ENCODE assay signal across 24 cellular contexts in genomic region chr16:51391798-51392511, GRCh38.
DNase-seq lines count a peak whose midpoint lies in the region; ATAC-seq and TF ChIP-seq lines count a peak whose summit lies in the region.
"Had no signal": no experiment of that assay in that cellular context is flagged by ENCODE, and none has a peak within 500 bp of the region (broad histone marks: within the 10 kb centered on the region; RNA-seq: fewer than 3 reads in every experiment).

No MANE protein-coding gene starts in this region.

- DNase-seq in AG04450 (ENCODE audit: low read depth, low spot score) (no peak), SJSA1 (ENCODE audit: low read depth in 1 of 2, low spot score in 2 of 2) (no peak), iPS DF 6.9 (ENCODE audit: low read depth, low spot score) (peak; percentile 50), neural progenitor cell (ENCODE audit: low spot score) (peak; percentile 78)
- DNase-seq in CD4-positive, alpha-beta T cell, result no peak
- DNase-seq in T-helper 2 cell treated with Interferon-gamma antibody and Interleukin-4, amounts not matched to agents 5 μg/mL and 100 μg/mL, for 36 hours (ENCODE audit: low spot score), result no peak
- DNase-seq: activated CD8-positive, alpha-beta memory T cell treated with anti-CD3 and anti-CD28 coated beads, Interleukin-2, amount 50 U/mL, for 4 hours; foreskin melanocyte; hypothalamus; NCI-H1048; NCI-H2029 treated with DMSO at 0.1 percent for 48 hours; occipital lobe; PC-9; SIG-M5; substantia nigra; T-helper 1 cell had no signal

- peaks cover 53% of the 10 kb centered on the region for H3F3A ChIP-seq in neural progenitor cell (ENCODE audit: low read depth)

- H3K4me1 ChIP-seq in SJSA1 (replicated peaks) (peaks cover 23% of the 10 kb centered on the region), iPS DF 6.9 (ENCODE audit: control insufficient read depth, insufficient read depth, low read length) (peaks cover 3% of the 10 kb centered on the region; the same call in 1 of the 2 replicates), neural progenitor cell (peaks cover 47% of the 10 kb centered on the region)
- H3K4me1 ChIP-seq: A549, right atrium auricular region had no signal

- CTCF ChIA-PET in AG04450 (lab: Charles Lee), result no interaction called here
- CTCF ChIA-PET in CD4-positive, alpha-beta T cell (lab: Charles Lee), result no interaction called here

- POLR2A ChIA-PET in AG04450 (lab: Yijun Ruan, JAX), result no interaction called here
- POLR2A ChIA-PET in CD4-positive, alpha-beta T cell (lab: Charles Lee), result no interaction called here

- H3K27ac ChIP-seq in AG04450 (ENCODE audit: low read depth, low read length), result peak overlapping the region; percentile 42
- peak overlapping the region; percentile 78; the same call in 1 of the 2 replicates for H3K27ac ChIP-seq in SJSA1
- H3K27ac ChIP-seq in iPS DF 6.9 (ENCODE audit: low read length), result peak overlapping the region; percentile 83
- H3K27ac ChIP-seq in neural progenitor cell, result peak overlapping the region; percentile 73
- no peak overlapping the region for H3K27ac ChIP-seq in CD4-positive, alpha-beta T cell (ENCODE audit: low read depth, low read length)
- H3K27ac ChIP-seq: A549, C4-2B, cardiac muscle cell, epithelial cell of prostate, PC-9, right atrium auricular region had no signal

- no peaks in the 10 kb centered on the region for H3K27me3 ChIP-seq in AG04450 (ENCODE audit: control insufficient read depth, insufficient read depth, low read length)
- H3K27me3 ChIP-seq in SJSA1 (replicated peaks), result no peaks in the 10 kb centered on the region
- no peaks in the 10 kb centered on the region for H3K27me3 ChIP-seq in iPS DF 6.9 (ENCODE audit: control insufficient read depth, insufficient read depth, low read length)
- H3K27me3 ChIP-seq in neural progenitor cell, result no peaks in the 10 kb centered on the region
- no peaks in the 10 kb centered on the region for H3K27me3 ChIP-seq in CD4-positive, alpha-beta T cell (ENCODE audit: control insufficient read depth, insufficient read depth, low read length)
- H3K27me3 ChIP-seq: cardiac muscle cell, right atrium auricular region had no signal

- H3K4me2 ChIP-seq in neural progenitor cell, result peak overlapping the region; percentile 66
- H3K4me2 ChIP-seq: A549, PC-9 had no signal

- H3K27ac Mint-ChIP-seq in neural progenitor cell, result peak overlapping the region; percentile 92
- no peak overlapping the region for H3K27ac Mint-ChIP-seq in CD4-positive, alpha-beta T cell
- H3K27ac Mint-ChIP-seq in T-helper 2 cell treated with Interferon-gamma antibody and Interleukin-4, amounts not matched to agents 5 μg/mL and 100 μg/mL, for 36 hours, result no peak overlapping the region

- no peak overlapping the region for H3K4me3 ChIP-seq in AG04450 (ENCODE audit: low read depth, low read length)
- H3K4me3 ChIP-seq in SJSA1, result no peak overlapping the region
- no peak overlapping the region for H3K4me3 ChIP-seq in iPS DF 6.9 (ENCODE audit: low read length)
- peak overlapping the region; percentile 24 for H3K4me3 ChIP-seq in neural progenitor cell
- H3K4me3 ChIP-seq: A549, cardiac muscle cell, PC-9, right atrium auricular region had no signal

- no peaks in the 10 kb centered on the region for H3K79me2 ChIP-seq in neural progenitor cell (ENCODE audit: low read depth)

- no peak for TF ChIP-seq CTCF in AG04450 (IDR thresholded peaks at IDR 0.05; ENCODE audit: low read depth, low read length)
- TF ChIP-seq CTCF in neural progenitor cell (IDR thresholded peaks at IDR 0.05), result no peak
- TF ChIP-seq CTCF in CD4-positive, alpha-beta T cell (IDR thresholded peaks at IDR 0.05), result no peak

- no peaks in the 10 kb centered on the region for H3K36me3 ChIP-seq in SJSA1
- no peaks in the 10 kb centered on the region for H3K36me3 ChIP-seq in iPS DF 6.9 (ENCODE audit: control insufficient read depth, insufficient read depth, low read length)
- no peaks in the 10 kb centered on the region for H3K36me3 ChIP-seq in neural progenitor cell
- H3K36me3 ChIP-seq: cardiac muscle cell, right atrium auricular region had no signal

- WGBS in iPS DF 6.9 (ENCODE audit: insufficient coverage, insufficient read length), result no CpG with 5 or more reads among the region's 19 CpGs

- intact Hi-C loops in CD4-positive, alpha-beta T cell (cut with DNase I, micrococcal nuclease), result no loop called here

- no peak overlapping the region for H3K9ac ChIP-seq in neural progenitor cell

- no peaks in the 10 kb centered on the region for H4K20me1 ChIP-seq in neural progenitor cell (ENCODE audit: low read depth)

- ATAC-seq in GM19463 (IDR thresholded peaks at IDR 0.05; ENCODE audit: unreplicated experiment), result no peak
- no peak for ATAC-seq in CD4-positive, alpha-beta T cell (ENCODE audit: poor library complexity)
- ATAC-seq in HG03039 (IDR thresholded peaks at IDR 0.05; ENCODE audit: unreplicated experiment), result no peak
- ATAC-seq: A549, left lobe of liver had no signal

- H3K9me3 ChIP-seq in AG04450 (ENCODE audit: control insufficient read depth, insufficient read depth, low read length), result peaks cover 6% of the 10 kb centered on the region
- peaks cover 3% of the 10 kb centered on the region; the same call in 1 of the 2 replicates for H3K9me3 ChIP-seq in SJSA1 (replicated peaks)
- H3K9me3 ChIP-seq in iPS DF 6.9 (ENCODE audit: control insufficient read depth, insufficient read depth, low read length), result no peaks in the 10 kb centered on the region
- no peaks in the 10 kb centered on the region for H3K9me3 ChIP-seq in neural progenitor cell (ENCODE audit: low read depth)
- H3K9me3 ChIP-seq in CD4-positive, alpha-beta T cell (ENCODE audit: control insufficient read depth, low read length), result no peaks in the 10 kb centered on the region

- peaks cover 9% of the 10 kb centered on the region for H3K9me3 Mint-ChIP-seq in neural progenitor cell
- H3K9me3 Mint-ChIP-seq in CD4-positive, alpha-beta T cell, result peaks cover 3% of the 10 kb centered on the region
- no peaks in the 10 kb centered on the region for H3K9me3 Mint-ChIP-seq in T-helper 2 cell treated with Interferon-gamma antibody and Interleukin-4, amounts not matched to agents 5 μg/mL and 100 μg/mL, for 36 hours

- H3K4me3 Mint-ChIP-seq in neural progenitor cell, result peak overlapping the region; percentile 52
- H3K4me3 Mint-ChIP-seq in CD4-positive, alpha-beta T cell, result no peak overlapping the region
- no peak overlapping the region for H3K4me3 Mint-ChIP-seq in T-helper 2 cell treated with Interferon-gamma antibody and Interleukin-4, amounts not matched to agents 5 μg/mL and 100 μg/mL, for 36 hours

- peak overlapping the region; percentile 48 for H2AFZ ChIP-seq in neural progenitor cell (replicated peaks)
- H2AFZ ChIP-seq: PC-9 had no signal

- peaks cover 38% of the 10 kb centered on the region for H3K4me1 Mint-ChIP-seq in neural progenitor cell
- H3K4me1 Mint-ChIP-seq in CD4-positive, alpha-beta T cell (ENCODE audit: low read depth), result no peaks in the 10 kb centered on the region
- no peaks in the 10 kb centered on the region for H3K4me1 Mint-ChIP-seq in T-helper 2 cell treated with Interferon-gamma antibody and Interleukin-4, amounts not matched to agents 5 μg/mL and 100 μg/mL, for 36 hours (ENCODE audit: low read depth)

- peaks cover 4% of the 10 kb centered on the region for H3K36me3 Mint-ChIP-seq in neural progenitor cell
- H3K36me3 Mint-ChIP-seq in CD4-positive, alpha-beta T cell (ENCODE audit: low read depth), result no peaks in the 10 kb centered on the region
- H3K36me3 Mint-ChIP-seq in T-helper 2 cell treated with Interferon-gamma antibody and Interleukin-4, amounts not matched to agents 5 μg/mL and 100 μg/mL, for 36 hours (ENCODE audit: low read depth), result no peaks in the 10 kb centered on the region

- peaks cover 17% of the 10 kb centered on the region for H3K27me3 Mint-ChIP-seq in neural progenitor cell (ENCODE audit: insufficient read depth, low read depth)
- H3K27me3 Mint-ChIP-seq in CD4-positive, alpha-beta T cell, result no peaks in the 10 kb centered on the region
- H3K27me3 Mint-ChIP-seq in T-helper 2 cell treated with Interferon-gamma antibody and Interleukin-4, amounts not matched to agents 5 μg/mL and 100 μg/mL, for 36 hours (ENCODE audit: low read depth), result no peaks in the 10 kb centered on the region

Comparison
In these comparisons a context has a peak if more than half of its experiments do, and no peak if none do; other contexts are left out.
1. DNase-seq: peak in iPS DF 6.9 (single experiment) and neural progenitor cell (single experiment); none in AG04450 (single experiment), SJSA1 (0 of 2), CD4-positive, alpha-beta T cell (0 of 10) and T-helper 2 cell treated with Interferon-gamma antibody and Interleukin-4, amounts not matched to agents 5 μg/mL and 100 μg/mL, for 36 hours (single experiment).